In genomic region chr16:83589576-83589975, GRCh38 we compare ENCODE assay signal across 1 cellular context.
TF ChIP-seq lines count a peak whose summit lies in the region.

No MANE protein-coding gene starts in this region.

TF ChIP-seq in neural cell, 6 proteins besides CTCF, POLR2A, EP300 and RAD21:
- peak; percentile 97 for TF ChIP-seq REST (IDR thresholded peaks at IDR 0.05; ENCODE audit: borderline replicate concordance)
- peak; percentile 43 for TF ChIP-seq SMC3 (conservative IDR thresholded peaks at IDR 0.05; ENCODE audit: poor library complexity)
- peak; percentile 99 for TF ChIP-seq POLR2AphosphoS5 (IDR thresholded peaks at IDR 0.05)
- TF ChIP-seq EZH2 (IDR thresholded peaks at IDR 0.05; ENCODE audit: borderline replicate concordance, insufficient read depth, low read length, poor library complexity, severe bottlenecking), result no peak
- TF ChIP-seq MXI1 (conservative IDR thresholded peaks at IDR 0.05; ENCODE audit: poor library complexity, severe bottlenecking), result peak; percentile 23
- no peak for TF ChIP-seq TAF1 (IDR thresholded peaks at IDR 0.05; ENCODE audit: low read depth)
